17 cellular contexts compared by ENCODE assay signal in the genomic region with DNA sequence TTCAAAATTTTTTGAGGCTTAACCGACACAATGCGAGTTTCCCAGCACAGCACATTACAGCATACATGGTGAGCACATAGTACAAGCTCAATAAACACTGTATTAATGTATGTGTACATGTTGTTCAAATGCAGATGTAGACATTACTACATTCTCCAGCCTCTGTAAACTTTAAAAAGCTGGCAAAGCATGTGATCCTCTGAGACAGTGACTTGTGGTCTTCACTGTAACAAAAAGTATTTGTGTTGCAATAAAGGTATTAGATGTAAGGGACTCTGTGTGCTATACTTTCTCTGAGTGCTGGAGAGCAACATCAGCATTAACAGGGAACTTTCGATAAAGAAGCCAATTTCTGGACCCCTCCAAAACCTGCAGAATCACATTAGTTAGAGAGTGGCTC. TPM values are rescaled to one million over a fixed set of nuclear protein-coding genes. Genes with fewer than 3 reads are reported as not detected.
DNase-seq lines count a peak whose midpoint lies in the region; ATAC-seq and TF ChIP-seq lines count a peak whose summit lies in the region.
"Had no signal": no experiment of that assay in that cellular context is flagged by ENCODE, and none has a peak within 500 bp of the region (broad histone marks: within the 10 kb centered on the region; RNA-seq: fewer than 3 reads in every experiment).

No MANE protein-coding gene starts in this region.

- no peak overlapping the region for H3K4ac ChIP-seq in neuronal stem cell (ENCODE audit: low read length)

- no peak overlapping the region for H3K9ac ChIP-seq in neuronal stem cell (ENCODE audit: low read depth, low read length, poor library complexity)
- H3K9ac ChIP-seq: BLaER1 treated with 17β-estradiol and CSF1 and Interleukin-3, amounts not matched to agents 10 nM and 100 nM had no signal

- H3K27ac Mint-ChIP-seq in CD4-positive, CD25-positive, alpha-beta regulatory T cell, result peak overlapping the region in 2 of 3 donors; percentile 40 to 79
- peak overlapping the region; percentile 18 for H3K27ac Mint-ChIP-seq in CD8-positive, alpha-beta T cell

- CTCF ChIA-PET in CD8-positive, alpha-beta T cell (lab: Charles Lee), result no interaction called here

- ATAC-seq in CD4-positive, CD25-positive, alpha-beta regulatory T cell (ENCODE audit: low read depth in 2 of 2), result no peak
- no peak for ATAC-seq in CD8-positive, alpha-beta T cell
- no peak for ATAC-seq in GM19467 (IDR thresholded peaks at IDR 0.05; ENCODE audit: unreplicated experiment)
- ATAC-seq: A549 had no signal

- H2BK120ac ChIP-seq in neuronal stem cell (ENCODE audit: low read depth, low read length), result no peak overlapping the region

- no peak overlapping the region for H2BK5ac ChIP-seq in neuronal stem cell (ENCODE audit: low read length)

- H3K4me3 ChIP-seq in CD4-positive, CD25-positive, alpha-beta regulatory T cell (ENCODE audit: low read depth, low read length), result no peak overlapping the region
- H3K4me3 ChIP-seq in CD8-positive, alpha-beta T cell (ENCODE audit: low read depth, low read length), result no peak overlapping the region
- H3K4me3 ChIP-seq in choroid plexus epithelial cell (ENCODE audit: low read depth, low read length) (no peak overlapping the region), neuronal stem cell (ENCODE audit: low read length in 2 of 2) (no peak overlapping the region), MG63 (no peak overlapping the region)
- H3K4me3 ChIP-seq: A549; BLaER1 treated with 17β-estradiol and CSF1 and Interleukin-3, amounts not matched to agents 10 nM and 100 nM; SJSA1 had no signal

- H3K36me3 Mint-ChIP-seq in CD4-positive, CD25-positive, alpha-beta regulatory T cell, result peaks cover 44% of the 10 kb centered on the region
- H3K36me3 Mint-ChIP-seq in CD8-positive, alpha-beta T cell, result peaks cover 62% of the 10 kb centered on the region

- no peaks in the 10 kb centered on the region for H3K27me3 ChIP-seq in CD4-positive, CD25-positive, alpha-beta regulatory T cell (ENCODE audit: control insufficient read depth, insufficient read depth, low read length)
- H3K27me3 ChIP-seq in CD8-positive, alpha-beta T cell (ENCODE audit: insufficient read depth, low read length), result no peaks in the 10 kb centered on the region
- H3K27me3 ChIP-seq in neuronal stem cell (ENCODE audit: control insufficient read depth in 3 of 3, insufficient read depth in 3 of 3, low read depth in 1 of 3, low read length in 3 of 3) (no peaks in the 10 kb centered on the region), MG63 (no peaks in the 10 kb centered on the region)
- H3K27me3 ChIP-seq: BLaER1 treated with 17β-estradiol and CSF1 and Interleukin-3, amounts not matched to agents 10 nM and 100 nM; SJSA1 had no signal

- DNase-seq in CD4-positive, CD25-positive, alpha-beta regulatory T cell, result no peak
- no peak for DNase-seq in CD8-positive, alpha-beta T cell
- DNase-seq in choroid plexus epithelial cell (ENCODE audit: low read depth) (peak; percentile 41), neuronal stem cell (ENCODE audit: low spot score) (no peak), MG63 (no peak), DMS114 treated with DMSO at 0.1 percent for 48 hours (lab: John Stamatoyannopoulos, UW; ENCODE audit: unreplicated experiment) (no peak), hepatic stellate cell (ENCODE audit: low spot score) (no peak)
- DNase-seq: Karpas-422, NCI-H2029 treated with DMSO at 0.1 percent for 48 hours, NCI-H446 treated with DMSO at 0.1 percent for 48 hours, NCI-H526 treated with DMSO at 0.1 percent for 48 hours, Right ventricle myocardium superior, RPMI8226 had no signal

- H3K4me1 ChIP-seq in CD4-positive, CD25-positive, alpha-beta regulatory T cell (ENCODE audit: control insufficient read depth, insufficient read depth, low read length, poor library complexity, severe bottlenecking), result peaks cover 8% of the 10 kb centered on the region
- peaks cover 11% of the 10 kb centered on the region for H3K4me1 ChIP-seq in CD8-positive, alpha-beta T cell (ENCODE audit: insufficient read depth, low read length)
- no peaks in the 10 kb centered on the region for H3K4me1 ChIP-seq in neuronal stem cell (ENCODE audit: control insufficient read depth in 2 of 2, insufficient read depth in 1 of 2, low read depth in 1 of 2, low read length in 2 of 2)
- H3K4me1 ChIP-seq: A549, SJSA1 had no signal

- peak overlapping the region in 1 of 4 donors; percentile 32 for H3K4me3 Mint-ChIP-seq in CD4-positive, CD25-positive, alpha-beta regulatory T cell
- H3K4me3 Mint-ChIP-seq in CD8-positive, alpha-beta T cell, result no peak overlapping the region

- no peaks in the 10 kb centered on the region for H3K79me1 ChIP-seq in neuronal stem cell (ENCODE audit: low read depth, low read length)

- H2AFZ ChIP-seq in neuronal stem cell (ENCODE audit: low read length), result no peak overlapping the region

- H2AK5ac ChIP-seq in neuronal stem cell (ENCODE audit: low read depth, low read length), result no peak overlapping the region

- no peak overlapping the region for H4K8ac ChIP-seq in neuronal stem cell (ENCODE audit: low read depth, low read length)

- H3K23ac ChIP-seq in neuronal stem cell (ENCODE audit: low read depth, low read length, poor library complexity), result no peak overlapping the region

- H3K4me1 Mint-ChIP-seq in CD4-positive, CD25-positive, alpha-beta regulatory T cell, result peaks cover 11 to 56% (median 50%) of the 10 kb centered on the region in 4 donors
- H3K4me1 Mint-ChIP-seq in CD8-positive, alpha-beta T cell (ENCODE audit: low read depth), result peaks cover 47% of the 10 kb centered on the region

- H3K27ac ChIP-seq in CD4-positive, CD25-positive, alpha-beta regulatory T cell (ENCODE audit: insufficient read depth, low read length, poor library complexity, severe bottlenecking), result no peak overlapping the region
- H3K27ac ChIP-seq in CD8-positive, alpha-beta T cell (ENCODE audit: low read depth, low read length), result no peak overlapping the region
- H3K27ac ChIP-seq in neuronal stem cell (replicated peaks; ENCODE audit: low read length), result no peak overlapping the region
- H3K27ac ChIP-seq: A549; BLaER1 treated with 17β-estradiol and CSF1 and Interleukin-3, amounts not matched to agents 10 nM and 100 nM; SJSA1 had no signal

- H3K14ac ChIP-seq in neuronal stem cell (ENCODE audit: low read length), result no peak overlapping the region

- H2BK15ac ChIP-seq in neuronal stem cell (ENCODE audit: low read length), result no peak overlapping the region

- intact Hi-C loops in CD8-positive, alpha-beta T cell (cut with DNase I, micrococcal nuclease), result no loop called here

- no peak for TF ChIP-seq CTCF in CD8-positive, alpha-beta T cell (IDR thresholded peaks at IDR 0.05)
- TF ChIP-seq CTCF in choroid plexus epithelial cell (conservative IDR thresholded peaks at IDR 0.05; ENCODE audit: low read depth, low read length), result no peak

- H3K4me2 ChIP-seq in neuronal stem cell (ENCODE audit: insufficient read depth, low read length, poor library complexity, severe bottlenecking), result peak overlapping the region; percentile 11
- H3K4me2 ChIP-seq: A549; BLaER1 treated with 17β-estradiol and CSF1 and Interleukin-3, amounts not matched to agents 10 nM and 100 nM had no signal

- no peak overlapping the region for H3K18ac ChIP-seq in neuronal stem cell (ENCODE audit: low read length)

- POLR2A ChIA-PET in CD8-positive, alpha-beta T cell (lab: Charles Lee), result no interaction called here

- H2BK12ac ChIP-seq in neuronal stem cell (ENCODE audit: low read length), result no peak overlapping the region

- WGBS in neuronal stem cell (ENCODE audit: extremely low coverage in 2 of 2, insufficient read length in 2 of 2, insufficient replicate concordance in 1 of 2), 2 donors, result no CpG with 5 or more reads among the region's 3 CpGs

- H3K9me3 ChIP-seq in CD4-positive, CD25-positive, alpha-beta regulatory T cell (ENCODE audit: control insufficient read depth in 2 of 2, low read length in 2 of 2), result no peaks in the 10 kb centered on the region
- no peaks in the 10 kb centered on the region for H3K9me3 ChIP-seq in CD8-positive, alpha-beta T cell (ENCODE audit: low read length)
- H3K9me3 ChIP-seq in neuronal stem cell (replicated peaks in 1 of 2; ENCODE audit: control insufficient read depth in 2 of 2, insufficient read depth in 1 of 2, low read depth in 1 of 2, low read length in 2 of 2), result peaks cover 3 to 65% of the 10 kb centered on the region in 2 donors
- no peaks in the 10 kb centered on the region for H3K9me3 ChIP-seq in MG63
- H3K9me3 ChIP-seq: SJSA1 had no signal

- H3K27me3 Mint-ChIP-seq in CD4-positive, CD25-positive, alpha-beta regulatory T cell, result no peaks in the 10 kb centered on the region
- H3K27me3 Mint-ChIP-seq in CD8-positive, alpha-beta T cell (ENCODE audit: low read depth), result no peaks in the 10 kb centered on the region

- H3K36me3 ChIP-seq in CD4-positive, CD25-positive, alpha-beta regulatory T cell (ENCODE audit: control insufficient read depth, insufficient read depth, low read length), result peaks cover 33% of the 10 kb centered on the region
- peaks cover 4% of the 10 kb centered on the region for H3K36me3 ChIP-seq in CD8-positive, alpha-beta T cell (ENCODE audit: insufficient read depth, low read length)
- H3K36me3 ChIP-seq in neuronal stem cell (replicated peaks in 1 of 2; ENCODE audit: control insufficient read depth in 2 of 2, insufficient read depth in 2 of 2, low read length in 2 of 2), result peaks cover 12 to 86% of the 10 kb centered on the region in 2 donors
- no peaks in the 10 kb centered on the region; the same call in none of the 2 replicates for H3K36me3 ChIP-seq in MG63

- no peak overlapping the region for H4K91ac ChIP-seq in neuronal stem cell (ENCODE audit: low read depth, low read length, poor library complexity)

- H3K9me3 Mint-ChIP-seq in CD4-positive, CD25-positive, alpha-beta regulatory T cell, result peaks cover 0 to 4% (median 0%) of the 10 kb centered on the region in 7 donors
- H3K9me3 Mint-ChIP-seq in CD8-positive, alpha-beta T cell, result no peaks in the 10 kb centered on the region

RNA-seq across cellular contexts. Expression of gene ZNF254, which starts 46.4 kb away (rescaled TPM):
- total RNA-seq in CD4-positive, CD25-positive, alpha-beta regulatory T cell, result 11.0 TPM
- polyA plus RNA-seq in CD4-positive, CD25-positive, alpha-beta regulatory T cell, result 1 to 10 TPM; 5.5 to 7.1 (median 6.5) TPM
- total RNA-seq in CD8-positive, alpha-beta T cell, result 10 to 100 TPM; 11.2 to 14.2 TPM
- polyA plus RNA-seq in neuronal stem cell (2013, experiment 1 of 2), result 37.5 TPM
- 38.7 TPM for polyA plus RNA-seq in neuronal stem cell (2013, experiment 2 of 2)
- total RNA-seq in MG63 (2014; rRNA removed; shearing (Covaris generic); ENCODE audit: low replicate concordance), result 1.3 and 2.1 TPM in 2 replicates
